Comparison of ENCODE assay signal across 21 cellular contexts in genomic region chr4:89295415-89295927, GRCh38. TPM values are rescaled to one million over a fixed set of nuclear protein-coding genes. Genes with fewer than 3 reads are reported as not detected.
DNase-seq lines count a peak whose midpoint lies in the region; ATAC-seq and TF ChIP-seq lines count a peak whose summit lies in the region.
"Had no signal": no experiment of that assay in that cellular context is flagged by ENCODE, and none has a peak within 500 bp of the region (broad histone marks: within the 10 kb centered on the region; RNA-seq: fewer than 3 reads in every experiment).

No MANE protein-coding gene starts in this region.

- in situ Hi-C loops in HAP-1 (cut with MboI; ENCODE audit: low sequenced_read_pairs), result no loop called here

- CTCF ChIA-PET in CD8-positive, alpha-beta memory T cell (lab: Charles Lee), result interaction anchor here (1.0 to 8.4 kb wide), 9 partner anchors 10 to 50 kb away, joined by 3 to 72 read pairs (median 5); partner anchors contain the start of gene GPRIN3
- CTCF ChIA-PET in activated CD8-positive, alpha-beta T cell treated with anti-CD3 and anti-CD28 coated beads, Interleukin-2, amount 10 ng/mL, durations not matched to agents 7 days and 5 days (lab: Charles Lee), result interaction anchor here (1.2 to 2.9 kb wide), 8 partner anchors 11 to 69 kb away, joined by 4 to 14 read pairs (median 7); no protein-coding TSS in a partner anchor

- no peak for ATAC-seq in activated CD8-positive, alpha-beta T cell treated with anti-CD3 and anti-CD28 coated beads, Interleukin-2, amount 10 ng/mL, durations not matched to agents 7 days and 5 days
- ATAC-seq in lower lobe of right lung, result no peak
- ATAC-seq in GM21576 (IDR thresholded peaks at IDR 0.05; ENCODE audit: unreplicated experiment), result no peak
- ATAC-seq: foreskin keratinocyte, sciatic nerve had no signal

- H4K20me1 ChIP-seq in BLaER1, result no peaks in the 10 kb centered on the region

- no peak for DNase-seq in CD8-positive, alpha-beta memory T cell
- DNase-seq in activated CD8-positive, alpha-beta T cell treated with anti-CD3 and anti-CD28 coated beads, Interleukin-2, amount 10 ng/mL, durations not matched to agents 7 days and 5 days, result no peak
- DNase-seq in lower lobe of right lung (no peak), hippocampal formation (lab: John Stamatoyannopoulos, UW) (no peak), NCI-H1092 treated with DMSO at 0.1 percent for 48 hours (lab: John Stamatoyannopoulos, UW) (no peak), HAP-1 (ENCODE audit: low spot score in 2 of 2) (no peak)
- DNase-seq: activated B cell treated with CpG ODN at 0.5 μM for 24 hours, endodermal cell, foreskin keratinocyte, H7, mammary epithelial cell, MV-4-11, SW 1271 had no signal

- H3K4me3 Mint-ChIP-seq in CD8-positive, alpha-beta memory T cell, result peak overlapping the region; percentile 67 to 85 (median 77)
- H3K4me3 Mint-ChIP-seq in activated CD8-positive, alpha-beta T cell treated with anti-CD3 and anti-CD28 coated beads, Interleukin-2, amount 10 ng/mL, durations not matched to agents 7 days and 5 days, result peak overlapping the region; percentile 60
- H3K4me3 Mint-ChIP-seq: activated B cell treated with CpG ODN at 0.5 μM for 24 hours, endodermal cell, neural progenitor cell had no signal

- peaks cover 81 to 96% (median 82%) of the 10 kb centered on the region in 3 donors for H3K4me1 Mint-ChIP-seq in CD8-positive, alpha-beta memory T cell
- H3K4me1 Mint-ChIP-seq in activated CD8-positive, alpha-beta T cell treated with anti-CD3 and anti-CD28 coated beads, Interleukin-2, amount 10 ng/mL, durations not matched to agents 7 days and 5 days (ENCODE audit: low read depth), result peaks cover 90% of the 10 kb centered on the region

- POLR2A ChIA-PET in CD8-positive, alpha-beta memory T cell (lab: Charles Lee), result interaction anchor here (0.7 to 2.4 kb wide), 3 partner anchors 12 to 31 kb away, joined by 3 to 21 read pairs (median 12); partner anchors contain the start of gene GPRIN3
- POLR2A ChIA-PET in activated CD8-positive, alpha-beta T cell treated with anti-CD3 and anti-CD28 coated beads, Interleukin-2, amount 10 ng/mL, durations not matched to agents 7 days and 5 days (lab: Charles Lee), result interaction anchor here (1.2 to 3.5 kb wide), 4 partner anchors 9 to 24 kb away, joined by 3 to 41 read pairs (median 18); partner anchors contain the start of gene GPRIN3

- H3K9me3 Mint-ChIP-seq in CD8-positive, alpha-beta memory T cell, result peaks cover 0 to 6% (median 0%) of the 10 kb centered on the region in 5 donors
- peaks cover 4% of the 10 kb centered on the region for H3K9me3 Mint-ChIP-seq in activated CD8-positive, alpha-beta T cell treated with anti-CD3 and anti-CD28 coated beads, Interleukin-2, amount 10 ng/mL, durations not matched to agents 7 days and 5 days (ENCODE audit: insufficient read depth)
- H3K9me3 Mint-ChIP-seq: neural progenitor cell had no signal

- H3K4me2 ChIP-seq in BLaER1, result peak overlapping the region; percentile 83
- H3K4me2 ChIP-seq: neural progenitor cell had no signal

- peaks cover 0 to 1% of the 10 kb centered on the region in 2 donors for H3K27me3 Mint-ChIP-seq in CD8-positive, alpha-beta memory T cell
- no peaks in the 10 kb centered on the region for H3K27me3 Mint-ChIP-seq in activated CD8-positive, alpha-beta T cell treated with anti-CD3 and anti-CD28 coated beads, Interleukin-2, amount 10 ng/mL, durations not matched to agents 7 days and 5 days (ENCODE audit: low read depth)

- H3K9ac ChIP-seq in BLaER1, result no peak overlapping the region
- H3K9ac ChIP-seq: neural progenitor cell had no signal

- peaks cover 0 to 6% (median 5%) of the 10 kb centered on the region in 3 donors for H3K36me3 Mint-ChIP-seq in CD8-positive, alpha-beta memory T cell
- peaks cover 58% of the 10 kb centered on the region for H3K36me3 Mint-ChIP-seq in activated CD8-positive, alpha-beta T cell treated with anti-CD3 and anti-CD28 coated beads, Interleukin-2, amount 10 ng/mL, durations not matched to agents 7 days and 5 days (ENCODE audit: low read depth)
- H3K36me3 Mint-ChIP-seq: neural progenitor cell had no signal

- intact Hi-C loops in lower lobe of right lung (cut with DNase I), result no loop called here

- H3K36me3 ChIP-seq in BLaER1 (no peaks in the 10 kb centered on the region), lower lobe of right lung (no peaks in the 10 kb centered on the region), HAP-1 (replicated peaks) (no peaks in the 10 kb centered on the region)
- no peaks in the 10 kb centered on the region for H3K36me3 ChIP-seq in CD8-positive, alpha-beta memory T cell (ENCODE audit: insufficient read depth, low read length)
- H3K36me3 ChIP-seq: breast epithelium, neural progenitor cell had no signal

- H3K27ac ChIP-seq in BLaER1 (peak overlapping the region; percentile 54; the same call in 1 of the 2 replicates), lower lobe of right lung (peak overlapping the region; percentile 19)
- peak overlapping the region; percentile 26 for H3K27ac ChIP-seq in CD8-positive, alpha-beta memory T cell (ENCODE audit: low read depth, low read length)
- H3K27ac ChIP-seq: breast epithelium, foreskin keratinocyte, neural progenitor cell had no signal

- H3K9me3 ChIP-seq in BLaER1 (peaks cover 8% of the 10 kb centered on the region; the same call in 1 of the 2 replicates), lower lobe of right lung (no peaks in the 10 kb centered on the region), HAP-1 (no peaks in the 10 kb centered on the region)
- no peaks in the 10 kb centered on the region for H3K9me3 ChIP-seq in CD8-positive, alpha-beta memory T cell (ENCODE audit: low read length)
- H3K9me3 ChIP-seq: breast epithelium had no signal

- H3K27me3 ChIP-seq in BLaER1 (no peaks in the 10 kb centered on the region), lower lobe of right lung (ENCODE audit: low read depth) (no peaks in the 10 kb centered on the region), HAP-1 (ENCODE audit: low read depth) (no peaks in the 10 kb centered on the region)
- no peaks in the 10 kb centered on the region for H3K27me3 ChIP-seq in CD8-positive, alpha-beta memory T cell (ENCODE audit: insufficient read depth, low read length, poor library complexity, severe bottlenecking)
- H3K27me3 ChIP-seq: breast epithelium, foreskin keratinocyte, neural progenitor cell had no signal

- TF ChIP-seq CTCF in lower lobe of right lung (IDR thresholded peaks at IDR 0.05), result no peak

- H3K4me1 ChIP-seq in BLaER1 (peaks cover 93% of the 10 kb centered on the region), lower lobe of right lung (peaks cover 58% of the 10 kb centered on the region), HAP-1 (peaks cover 7% of the 10 kb centered on the region)
- H3K4me1 ChIP-seq in CD8-positive, alpha-beta memory T cell (ENCODE audit: insufficient read depth, low read length), result peaks cover 89% of the 10 kb centered on the region
- H3K4me1 ChIP-seq: breast epithelium, foreskin keratinocyte, neural progenitor cell had no signal

- peak overlapping the region; percentile 86 to 99 (median 94) for H3K27ac Mint-ChIP-seq in CD8-positive, alpha-beta memory T cell
- H3K27ac Mint-ChIP-seq in activated CD8-positive, alpha-beta T cell treated with anti-CD3 and anti-CD28 coated beads, Interleukin-2, amount 10 ng/mL, durations not matched to agents 7 days and 5 days, result peak overlapping the region; percentile 96
- H3K27ac Mint-ChIP-seq: activated B cell treated with CpG ODN at 0.5 μM for 24 hours, endodermal cell, neural progenitor cell had no signal

- no peak overlapping the region; the same call in 1 of the 2 replicates for H3K4me3 ChIP-seq in BLaER1
- peak overlapping the region; percentile 8 for H3K4me3 ChIP-seq in CD8-positive, alpha-beta memory T cell (ENCODE audit: low read length)
- H3K4me3 ChIP-seq in lower lobe of right lung, result no peak overlapping the region
- H3K4me3 ChIP-seq in HAP-1, result no peak overlapping the region
- H3K4me3 ChIP-seq: breast epithelium, neural progenitor cell had no signal

RNA-seq across cellular contexts. Expression of gene GPRIN3, which starts 12.1 kb away (rescaled TPM):
- total RNA-seq in CD8-positive, alpha-beta memory T cell, result 10 to 100 TPM; 15.6 to 16.2 TPM
- polyA plus RNA-seq in CD8-positive, alpha-beta memory T cell, result 16.5 TPM
- 10 to 100 TPM; 40.6 to 40.8 TPM for total RNA-seq in activated CD8-positive, alpha-beta T cell treated with anti-CD3 and anti-CD28 coated beads, Interleukin-2, amount 10 ng/mL, durations not matched to agents 7 days and 5 days
- 34.2 TPM for total RNA-seq in lower lobe of right lung
- total RNA-seq: Daoy, foreskin keratinocyte, RPMI7951 had no signal
- polyA plus RNA-seq: BJ, foreskin keratinocyte, mammary epithelial cell had no signal
